9 cellular contexts compared by ENCODE assay signal in the genomic region with DNA sequence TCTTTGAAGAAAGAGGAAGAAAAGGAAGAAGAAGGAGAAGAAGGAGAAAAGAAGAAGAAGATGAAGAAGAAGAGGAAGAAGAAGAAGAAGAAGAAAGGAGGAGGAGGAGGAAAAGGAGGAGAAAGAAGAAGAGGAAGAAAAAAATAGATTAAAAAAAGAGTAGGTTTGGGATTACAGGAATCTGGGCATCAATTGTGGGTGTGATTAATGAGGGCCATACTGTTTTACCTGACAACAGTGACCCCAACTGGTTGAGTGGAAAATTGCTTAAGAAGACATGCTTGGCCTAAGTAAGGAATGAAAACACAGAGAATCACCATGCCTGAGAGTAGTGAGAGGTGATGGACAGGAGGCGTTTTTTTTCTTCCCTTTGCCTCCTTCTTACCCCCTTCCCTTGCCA.
DNase-seq lines count a peak whose midpoint lies in the region; ATAC-seq, FAIRE-seq and TF ChIP-seq lines count a peak whose summit lies in the region.
"Had no signal": no experiment of that assay in that cellular context is flagged by ENCODE, and none has a peak within 500 bp of the region (broad histone marks: within the 10 kb centered on the region; RNA-seq: fewer than 3 reads in every experiment).

No MANE protein-coding gene starts in this region.

- peak; percentile 1 for DNase-seq in COLO668 (lab: John Stamatoyannopoulos, UW; ENCODE audit: unreplicated experiment)
- peak; percentile 20 for DNase-seq in M059J (ENCODE audit: low read depth)
- peak; percentile 28 to 69 (median 40) for DNase-seq in K562 (ENCODE audit: extremely low read depth in 1 of 4, low spot score in 3 of 4)
- DNase-seq in myocyte (ENCODE audit: low read depth), result peak; percentile 39
- no peak for DNase-seq in effector memory CD8-positive, alpha-beta T cell
- DNase-seq in GF-D8 (lab: John Stamatoyannopoulos, UW), result no peak

- BruUV-seq in K562 (replicated peaks; lab: Mats Ljungman, UMichigan), result no TSS peak

- no peaks in the 10 kb centered on the region for H4K20me1 ChIP-seq in K562 (replicated peaks; ENCODE audit: control insufficient read depth, insufficient read depth, low read length)

- peak; percentile 54 to 68 (median 64); a peak in 5 of 6 replicates for TF ChIP-seq CTCF in K562 (IDR thresholded peaks at IDR 0.05 in 2 of 3, conservative IDR thresholded peaks at IDR 0.05 in 1 of 3; ENCODE audit: insufficient read depth in 2 of 3, low read depth in 1 of 3, low read length in 3 of 3)

- H3K9me3 Mint-ChIP-seq in effector memory CD8-positive, alpha-beta T cell, result no peaks in the 10 kb centered on the region

- CTCF ChIA-PET in K562 (lab: Yijun Ruan, JAX; ENCODE audit: low intra/inter-chr PET ratio), result no interaction called here

- H3K4me3 ChIP-seq in K562, result no peak overlapping the region

- no peaks in the 10 kb centered on the region for H3K4me1 Mint-ChIP-seq in effector memory CD8-positive, alpha-beta T cell (ENCODE audit: low read depth in 2 of 2)

- no peaks in the 10 kb centered on the region for H3K36me3 ChIP-seq in K562 (ENCODE audit: control insufficient read depth, insufficient read depth, low read length)
- H3K36me3 ChIP-seq: neutrophil had no signal

- no peak overlapping the region for H3K9ac ChIP-seq in K562 (ENCODE audit: insufficient read depth in 1 of 2, low read depth in 2 of 2, low read length in 2 of 2)

- H3K27ac ChIP-seq in K562 (ENCODE audit: extremely low read depth, low read depth, low read length), result no peak overlapping the region
- H3K27ac ChIP-seq: neutrophil had no signal

- no peaks in the 10 kb centered on the region for H3K79me2 ChIP-seq in K562 (ENCODE audit: control insufficient read depth, insufficient read depth, low read length)

- peak; percentile 97 for ATAC-seq in GM18505 (IDR thresholded peaks at IDR 0.05; ENCODE audit: unreplicated experiment)
- peak; percentile 94 for ATAC-seq in HG02623 (IDR thresholded peaks at IDR 0.05; ENCODE audit: unreplicated experiment)
- ATAC-seq in K562, result peak; percentile 95
- no peak for ATAC-seq in effector memory CD8-positive, alpha-beta T cell (replicated peaks)

- 0% methylated on average over 1 of the region's 1 CpG for WGBS in K562 (ENCODE audit: insufficient coverage, low coverage, missing lambda C conversion rate)

- H2AFZ ChIP-seq in K562 (ENCODE audit: low read depth, low read length), result no peak overlapping the region

- FAIRE-seq in K562 (lab: Jason Lieb, UNC), result peak; percentile 93

- no peak for TF ChIP-seq POLR2A in GM18505 (IDR thresholded peaks at IDR 0.05; ENCODE audit: borderline replicate concordance, extremely low read depth, insufficient read depth, insufficient read length)
- no peak for TF ChIP-seq POLR2A in K562 (conservative IDR thresholded peaks at IDR 0.05)

- peaks cover 0 to 3% of the 10 kb centered on the region in 2 experiments; a peak in 1 of 5 replicates for H3K4me1 ChIP-seq in K562 (replicated peaks in 1 of 2; ENCODE audit: control insufficient read depth in 2 of 2, insufficient read depth in 2 of 2, low read length in 2 of 2)

- H3K36me3 Mint-ChIP-seq in effector memory CD8-positive, alpha-beta T cell (ENCODE audit: insufficient read depth), result no peaks in the 10 kb centered on the region

- no peaks in the 10 kb centered on the region for H3K9me1 ChIP-seq in K562 (ENCODE audit: control insufficient read depth, insufficient read depth, low read length)

- POLR2A ChIA-PET in K562 (lab: Yijun Ruan, JAX), result no interaction called here

- H3K27ac Mint-ChIP-seq in effector memory CD8-positive, alpha-beta T cell, result no peak overlapping the region

- H3K4me2 ChIP-seq in K562 (ENCODE audit: insufficient read depth, low read length), result no peak overlapping the region

- H3K27me3 ChIP-seq in K562 (ENCODE audit: control insufficient read depth in 2 of 2, insufficient read depth in 2 of 2, low read length in 2 of 2), result no peaks in the 10 kb centered on the region
- H3K27me3 ChIP-seq: neutrophil had no signal

- TF ChIP-seq RAD21 in K562 (CRISPR knock-in tag; conservative IDR thresholded peaks at IDR 0.05 in 1 of 2, IDR thresholded peaks at IDR 0.05 in 1 of 2), result peak; percentile 51 to 77

- intact Hi-C loops in K562 (cut with micrococcal nuclease), result loop anchor here (1.0 to 10.0 kb wide), 2 partner anchors 273 to 309 kb away; no protein-coding TSS in a partner anchor

- H3K4me3 Mint-ChIP-seq in effector memory CD8-positive, alpha-beta T cell, result no peak overlapping the region

- H3K27me3 Mint-ChIP-seq in effector memory CD8-positive, alpha-beta T cell, result no peaks in the 10 kb centered on the region

- in situ Hi-C loops in K562 (cut with MboI), result loop anchor here (25.0 kb wide), 1 partner anchor 757 kb away; the partner anchor contains the start of gene DTWD2

- H3K9me3 ChIP-seq in K562 (replicated peaks; ENCODE audit: control insufficient read depth, insufficient read depth, low read depth, low read length), result no peaks in the 10 kb centered on the region
- H3K9me3 ChIP-seq: neutrophil had no signal

- TF ChIP-seq EP300 in K562 (IDR thresholded peaks at IDR 0.05; ENCODE audit: low read length), result no peak

TF ChIP-seq in K562, 482 proteins besides CTCF, POLR2A, EP300 and RAD21 (continues in another document):
- TF ChIP-seq ZHX1 (conservative IDR thresholded peaks at IDR 0.05; ENCODE audit: low read length), result no peak
- no peak for TF ChIP-seq ZNF384 (IDR thresholded peaks at IDR 0.05; ENCODE audit: low read depth, low read length)
- no peak for TF ChIP-seq JUNB (CRISPR knock-in tag; conservative IDR thresholded peaks at IDR 0.05)
- no peak for TF ChIP-seq SIX5 (IDR thresholded peaks at IDR 0.05; ENCODE audit: borderline replicate concordance in 1 of 2, insufficient read depth in 1 of 2, low read depth in 1 of 2, low read length in 2 of 2)
- TF ChIP-seq NELFE (IDR thresholded peaks at IDR 0.05; ENCODE audit: insufficient read depth, insufficient read length), result no peak
- no peak for TF ChIP-seq NR1H2 (CRISPR knock-in tag; IDR thresholded peaks at IDR 0.05)
- no peak for TF ChIP-seq RHOXF2B (CRISPR knock-in tag; conservative IDR thresholded peaks at IDR 0.05)
- TF ChIP-seq ARID1B (IDR thresholded peaks at IDR 0.05), result 0 out of 2 replicates have a peak, but pooled peaks have one; percentile 17
- peak; percentile 87 for TF ChIP-seq MEIS2 (IDR thresholded peaks at IDR 0.05; ENCODE audit: partially characterized antibody)
- TF ChIP-seq HMGN3 (IDR thresholded peaks at IDR 0.05; ENCODE audit: borderline replicate concordance, extremely low read depth, insufficient read length, low read depth, low read length), result no peak
- TF ChIP-seq ZNF253 (CRISPR knock-in tag; conservative IDR thresholded peaks at IDR 0.05), result no peak
- no peak for TF ChIP-seq ZFP36 (IDR thresholded peaks at IDR 0.05; ENCODE audit: low read depth, low read length, partially characterized antibody)
- no peak for TF ChIP-seq IFI16 (CRISPR knock-in tag; IDR thresholded peaks at IDR 0.05)
- TF ChIP-seq ZNF609 (CRISPR knock-in tag; IDR thresholded peaks at IDR 0.05; ENCODE audit: borderline replicate concordance), result no peak

Comparison
In these comparisons a context has a peak if more than half of its experiments do, and no peak if none do; other contexts are left out.
1. DNase-seq: peak in COLO668 (single experiment), M059J (single experiment), K562 (4 of 4) and myocyte (single experiment); none in effector memory CD8-positive, alpha-beta T cell (0 of 3) and GF-D8 (single experiment).